In genomic region chr11:64763804-64764611, GRCh38 we compare ENCODE assay signal across 8 cellular contexts. TPM values are rescaled to one million over a fixed set of nuclear protein-coding genes. Genes with fewer than 3 reads are reported as not detected.
DNase-seq lines count a peak whose midpoint lies in the region; ATAC-seq and TF ChIP-seq lines count a peak whose summit lies in the region.

No MANE protein-coding gene starts in this region.

- H4K91ac ChIP-seq in neuronal stem cell (ENCODE audit: low read depth, low read length, poor library complexity): no peak overlapping the region

- peaks cover 14% of the 10 kb centered on the region for H3K79me1 ChIP-seq in neuronal stem cell (ENCODE audit: low read depth, low read length)

- H3K4me2 ChIP-seq in neuronal stem cell (ENCODE audit: insufficient read depth, low read length, poor library complexity, severe bottlenecking): no peak overlapping the region

- peak overlapping the region; percentile 86 to 94 (median 86) for H3K4me3 Mint-ChIP-seq in CD4-positive, CD25-positive, alpha-beta regulatory T cell
- peak overlapping the region; percentile 85 for H3K4me3 Mint-ChIP-seq in T-helper 2 cell treated with Interferon-gamma antibody and Interleukin-4, amounts not matched to agents 5 μg/mL and 100 μg/mL, for 36 hours

- H3K4me3 ChIP-seq in CD4-positive, CD25-positive, alpha-beta regulatory T cell (ENCODE audit: low read depth, low read length): peak overlapping the region; percentile 68
- H3K4me3 ChIP-seq in coronary artery (no peak overlapping the region), neuronal stem cell (ENCODE audit: low read length in 2 of 2) (no peak overlapping the region)

- peaks cover 0 to 2% (median 0%) of the 10 kb centered on the region in 7 donors for H3K9me3 Mint-ChIP-seq in CD4-positive, CD25-positive, alpha-beta regulatory T cell
- H3K9me3 Mint-ChIP-seq in T-helper 2 cell treated with Interferon-gamma antibody and Interleukin-4, amounts not matched to agents 5 μg/mL and 100 μg/mL, for 36 hours: no peaks in the 10 kb centered on the region

- H2AK5ac ChIP-seq in neuronal stem cell (ENCODE audit: low read depth, low read length): no peak overlapping the region

- H3K36me3 ChIP-seq in CD4-positive, CD25-positive, alpha-beta regulatory T cell (ENCODE audit: control insufficient read depth, insufficient read depth, low read length): peaks cover 56% of the 10 kb centered on the region
- H3K36me3 ChIP-seq in neuronal stem cell (replicated peaks in 1 of 2; ENCODE audit: control insufficient read depth in 2 of 2, insufficient read depth in 2 of 2, low read length in 2 of 2): peaks cover 49 to 69% of the 10 kb centered on the region in 2 donors

- H3K27me3 ChIP-seq in CD4-positive, CD25-positive, alpha-beta regulatory T cell (ENCODE audit: control insufficient read depth, insufficient read depth, low read length): no peaks in the 10 kb centered on the region
- H3K27me3 ChIP-seq in neuronal stem cell (ENCODE audit: control insufficient read depth in 3 of 3, insufficient read depth in 3 of 3, low read depth in 1 of 3, low read length in 3 of 3): no peaks in the 10 kb centered on the region

- H3K14ac ChIP-seq in neuronal stem cell (ENCODE audit: low read length): no peak overlapping the region

- WGBS in neuronal stem cell (ENCODE audit: extremely low coverage in 2 of 2, insufficient read length in 2 of 2, insufficient replicate concordance in 1 of 2), 2 donors: no CpG with 5 or more reads among the region's 14 CpGs

- no peak overlapping the region for H4K8ac ChIP-seq in neuronal stem cell (ENCODE audit: low read depth, low read length)

- H3K9me3 ChIP-seq in CD4-positive, CD25-positive, alpha-beta regulatory T cell (ENCODE audit: control insufficient read depth in 2 of 2, low read length in 2 of 2): no peaks in the 10 kb centered on the region
- no peaks in the 10 kb centered on the region for H3K9me3 ChIP-seq in neuronal stem cell (replicated peaks in 1 of 2; ENCODE audit: control insufficient read depth in 2 of 2, insufficient read depth in 1 of 2, low read depth in 1 of 2, low read length in 2 of 2)

- H3K4me1 Mint-ChIP-seq in CD4-positive, CD25-positive, alpha-beta regulatory T cell: peaks cover 31 to 95% (median 56%) of the 10 kb centered on the region in 4 donors
- H3K4me1 Mint-ChIP-seq in T-helper 2 cell treated with Interferon-gamma antibody and Interleukin-4, amounts not matched to agents 5 μg/mL and 100 μg/mL, for 36 hours (ENCODE audit: low read depth): peaks cover 66% of the 10 kb centered on the region

- H3K27me3 Mint-ChIP-seq in CD4-positive, CD25-positive, alpha-beta regulatory T cell: peaks cover 15% of the 10 kb centered on the region
- no peaks in the 10 kb centered on the region for H3K27me3 Mint-ChIP-seq in T-helper 2 cell treated with Interferon-gamma antibody and Interleukin-4, amounts not matched to agents 5 μg/mL and 100 μg/mL, for 36 hours (ENCODE audit: low read depth)

- peaks cover 98% of the 10 kb centered on the region for H3K4me1 ChIP-seq in CD4-positive, CD25-positive, alpha-beta regulatory T cell (ENCODE audit: control insufficient read depth, insufficient read depth, low read length, poor library complexity, severe bottlenecking)
- peaks cover 43 to 53% of the 10 kb centered on the region in 2 donors for H3K4me1 ChIP-seq in neuronal stem cell (ENCODE audit: control insufficient read depth in 2 of 2, insufficient read depth in 1 of 2, low read depth in 1 of 2, low read length in 2 of 2)

- peak overlapping the region; percentile 11 for H3K18ac ChIP-seq in neuronal stem cell (ENCODE audit: low read length)

- peaks cover 48% of the 10 kb centered on the region for H3K36me3 Mint-ChIP-seq in CD4-positive, CD25-positive, alpha-beta regulatory T cell
- H3K36me3 Mint-ChIP-seq in T-helper 2 cell treated with Interferon-gamma antibody and Interleukin-4, amounts not matched to agents 5 μg/mL and 100 μg/mL, for 36 hours (ENCODE audit: low read depth): peaks cover 71% of the 10 kb centered on the region

- H2AFZ ChIP-seq in neuronal stem cell (ENCODE audit: low read length): no peak overlapping the region

- H2BK120ac ChIP-seq in neuronal stem cell (ENCODE audit: low read depth, low read length): no peak overlapping the region

- H2BK5ac ChIP-seq in neuronal stem cell (ENCODE audit: low read length): no peak overlapping the region

- peak overlapping the region; percentile 35 for H3K9ac ChIP-seq in neuronal stem cell (ENCODE audit: low read depth, low read length, poor library complexity)

- TF ChIP-seq CTCF in coronary artery (IDR thresholded peaks at IDR 0.05): no peak

- no peak overlapping the region for H3K4ac ChIP-seq in neuronal stem cell (ENCODE audit: low read length)

- H3K23ac ChIP-seq in neuronal stem cell (ENCODE audit: low read depth, low read length, poor library complexity): peak overlapping the region; percentile 32

- no peak overlapping the region for H2BK15ac ChIP-seq in neuronal stem cell (ENCODE audit: low read length)

- H3K27ac Mint-ChIP-seq in CD4-positive, CD25-positive, alpha-beta regulatory T cell: peak overlapping the region; percentile 90 to 99 (median 96)
- peak overlapping the region; percentile 96 for H3K27ac Mint-ChIP-seq in T-helper 2 cell treated with Interferon-gamma antibody and Interleukin-4, amounts not matched to agents 5 μg/mL and 100 μg/mL, for 36 hours

- H2BK12ac ChIP-seq in neuronal stem cell (ENCODE audit: low read length): no peak overlapping the region

- peak; percentile 36 to 43 for ATAC-seq in CD4-positive, CD25-positive, alpha-beta regulatory T cell (ENCODE audit: low read depth in 2 of 2)

- peak; percentile 46 to 88 (median 77) for DNase-seq in CD4-positive, CD25-positive, alpha-beta regulatory T cell
- no peak for DNase-seq in T-helper 2 cell treated with Interferon-gamma antibody and Interleukin-4, amounts not matched to agents 5 μg/mL and 100 μg/mL, for 36 hours (ENCODE audit: low spot score)
- no peak for DNase-seq in coronary artery (ENCODE audit: low spot score)
- no peak for DNase-seq in neuronal stem cell (ENCODE audit: low spot score)
- DNase-seq in KG1 (lab: John Stamatoyannopoulos, UW): no peak
- DNase-seq in NCI-H2171 (lab: John Stamatoyannopoulos, UW): no peak
- no peak for DNase-seq in iPS-NIHi7 (ENCODE audit: extremely low spot score)
- DNase-seq in NCI-H1417 treated with DMSO at 0.1 percent for 48 hours (lab: John Stamatoyannopoulos, UW): no peak

- H3K27ac ChIP-seq in CD4-positive, CD25-positive, alpha-beta regulatory T cell (ENCODE audit: insufficient read depth, low read length, poor library complexity, severe bottlenecking): peak overlapping the region; percentile 72
- H3K27ac ChIP-seq in coronary artery: peak overlapping the region; percentile 3 to 79
- peak overlapping the region; percentile 49 for H3K27ac ChIP-seq in neuronal stem cell (replicated peaks; ENCODE audit: low read length)

RNA-seq across cellular contexts. Expression of gene PYGM, which starts 4.2 kb away (rescaled TPM):
- 10.9 TPM for total RNA-seq in CD4-positive, CD25-positive, alpha-beta regulatory T cell
- polyA plus RNA-seq in CD4-positive, CD25-positive, alpha-beta regulatory T cell: under 1 TPM in 2 of 4 donors, not detected in 2; 0.17 to 0.43 TPM
- 1.3 TPM for polyA plus RNA-seq in neuronal stem cell (2013, experiment 1 of 2)
- 1.3 TPM for polyA plus RNA-seq in neuronal stem cell (2013, experiment 2 of 2)

RNA-seq across cellular contexts. Expression of gene SF1, which starts 14.3 kb away (rescaled TPM):
- 1,361 TPM for total RNA-seq in CD4-positive, CD25-positive, alpha-beta regulatory T cell
- polyA plus RNA-seq in CD4-positive, CD25-positive, alpha-beta regulatory T cell: 100 to 1,000 TPM in 1 of 4 donors, 10 to 100 TPM in 3; 75.0 to 100 (median 89.3) TPM
- 214 TPM for polyA plus RNA-seq in neuronal stem cell (2013, experiment 1 of 2)
- polyA plus RNA-seq in neuronal stem cell (2013, experiment 2 of 2): 215 TPM

RNA-seq across cellular contexts. Expression of gene RASGRP2, which starts 20.1 kb away (rescaled TPM):
- 570 TPM for total RNA-seq in CD4-positive, CD25-positive, alpha-beta regulatory T cell
- 100 to 1,000 TPM; 140 to 170 (median 157) TPM for polyA plus RNA-seq in CD4-positive, CD25-positive, alpha-beta regulatory T cell
- 1.3 TPM for polyA plus RNA-seq in neuronal stem cell (2013, experiment 1 of 2)
- 1.4 TPM for polyA plus RNA-seq in neuronal stem cell (2013, experiment 2 of 2)

RNA-seq across cellular contexts. Expression of gene MAP4K2, which starts 39.0 kb away (rescaled TPM):
- 85.0 TPM for total RNA-seq in CD4-positive, CD25-positive, alpha-beta regulatory T cell
- 10 to 100 TPM; 31.5 to 39.5 (median 34.8) TPM for polyA plus RNA-seq in CD4-positive, CD25-positive, alpha-beta regulatory T cell
- 11.1 TPM for polyA plus RNA-seq in neuronal stem cell (2013, experiment 1 of 2)
- polyA plus RNA-seq in neuronal stem cell (2013, experiment 2 of 2): 11.6 TPM

RNA-seq across cellular contexts. Expression of gene NRXN2, which starts 41.0 kb away (rescaled TPM):
- total RNA-seq in CD4-positive, CD25-positive, alpha-beta regulatory T cell: 0.42 TPM
- polyA plus RNA-seq in CD4-positive, CD25-positive, alpha-beta regulatory T cell: not detected
- polyA plus RNA-seq in neuronal stem cell (2013, experiment 1 of 2): 33.3 TPM
- 33.6 TPM for polyA plus RNA-seq in neuronal stem cell (2013, experiment 2 of 2)

Comparison
In these comparisons a context has a peak if more than half of its experiments do, and no peak if none do; other contexts are left out.
1. DNase-seq: peak in CD4-positive, CD25-positive, alpha-beta regulatory T cell (3 of 3); none in T-helper 2 cell treated with Interferon-gamma antibody and Interleukin-4, amounts not matched to agents 5 μg/mL and 100 μg/mL, for 36 hours (single experiment), coronary artery (single experiment), neuronal stem cell (single experiment), KG1 (single experiment), NCI-H2171 (single experiment), iPS-NIHi7 (single experiment) and NCI-H1417 treated with DMSO at 0.1 percent for 48 hours (single experiment).
2. Peak in every context shown above with its lines, with median percentiles within 50 percentile points of each other: H3K27ac ChIP-seq.